ENCODE assay signal across 10 cellular contexts in genomic region chr2:176156959-176157498, GRCh38. TPM values are rescaled to one million over a fixed set of nuclear protein-coding genes. Genes with fewer than 3 reads are reported as not detected.
DNase-seq lines count a peak whose midpoint lies in the region; ATAC-seq and TF ChIP-seq lines count a peak whose summit lies in the region.
"Had no signal": no experiment of that assay in that cellular context is flagged by ENCODE, and none has a peak within 500 bp of the region (broad histone marks: within the 10 kb centered on the region; RNA-seq: fewer than 3 reads in every experiment).

Gene HOXD3 (plus strand): TSS chr2:176157307. CDS start chr2:176169115, 11,808 bp downstream.

- peak within 1 kb of the TSS; percentile 53 for H3K4me3 Mint-ChIP-seq in activated naive CD8-positive, alpha-beta T cell treated with anti-CD3 and anti-CD28 coated beads, Interleukin-2, amount 10 ng/mL, durations not matched to agents 7 days and 5 days

- H3K36me3 ChIP-seq in mucosa of rectum (ENCODE audit: control insufficient read depth in 2 of 2, insufficient read depth in 2 of 2, low read length in 2 of 2) (peaks cover 0 to 3% of the 10 kb centered on the region in 2 donors), uterus (no peaks in the 10 kb centered on the region)

- POLR2A ChIA-PET in activated naive CD8-positive, alpha-beta T cell treated with anti-CD3 and anti-CD28 coated beads, Interleukin-2, amount 10 ng/mL, durations not matched to agents 7 days and 5 days (lab: Charles Lee), result no interaction called here

- TF ChIP-seq CTCF in uterus (IDR thresholded peaks at IDR 0.05), result no peak

- peaks cover 3% of the 10 kb centered on the region for H3K9me3 Mint-ChIP-seq in activated naive CD8-positive, alpha-beta T cell treated with anti-CD3 and anti-CD28 coated beads, Interleukin-2, amount 10 ng/mL, durations not matched to agents 7 days and 5 days

- peak within 1 kb of the TSS; percentile 1 for H3K4me3 ChIP-seq in right cardiac atrium (ENCODE audit: low read length)
- H3K4me3 ChIP-seq in mucosa of rectum (ENCODE audit: low read length in 2 of 2), result peak within 1 kb of the TSS; percentile 60 to 67
- H3K4me3 ChIP-seq in uterus, result peak within 1 kb of the TSS; percentile 6 to 38

- ATAC-seq in right cardiac atrium (no peak), left ventricle myocardium superior (no peak), GM18858 (IDR thresholded peaks at IDR 0.05; ENCODE audit: unreplicated experiment) (no peak)
- ATAC-seq in activated naive CD8-positive, alpha-beta T cell treated with anti-CD3 and anti-CD28 coated beads, Interleukin-2, amount 10 ng/mL, durations not matched to agents 7 days and 5 days (ENCODE audit: low read depth), result no peak

- DNase-seq in right cardiac atrium, result no peak
- no peak for DNase-seq in left ventricle myocardium superior
- no peak for DNase-seq in activated naive CD8-positive, alpha-beta T cell treated with anti-CD3 and anti-CD28 coated beads, Interleukin-2, amount 10 ng/mL, durations not matched to agents 7 days and 5 days
- DNase-seq in uterus, result no peak
- DNase-seq in NCI-H2171 (lab: John Stamatoyannopoulos, UW), result no peak
- DNase-seq in DMS153 treated with DMSO at 0.1 percent for 48 hours (lab: John Stamatoyannopoulos, UW; ENCODE audit: unreplicated experiment), result no peak
- DNase-seq: central memory CD4-positive, alpha-beta T cell had no signal

- H3K36me3 Mint-ChIP-seq in activated naive CD8-positive, alpha-beta T cell treated with anti-CD3 and anti-CD28 coated beads, Interleukin-2, amount 10 ng/mL, durations not matched to agents 7 days and 5 days, result peaks cover 5% of the 10 kb centered on the region

- intact Hi-C loops in right cardiac atrium (cut with DNase I), result no loop called here
- intact Hi-C loops in left ventricle myocardium superior (cut with micrococcal nuclease), result no loop called here
- intact Hi-C loops in uterus (cut with DNase I; ENCODE audit: low total_unique reads), result no loop called here

- 5% methylated on average over 44 of the region's 44 CpGs for WGBS in right cardiac atrium

- peaks cover 6% of the 10 kb centered on the region for H3K4me1 Mint-ChIP-seq in activated naive CD8-positive, alpha-beta T cell treated with anti-CD3 and anti-CD28 coated beads, Interleukin-2, amount 10 ng/mL, durations not matched to agents 7 days and 5 days

- H3K27me3 Mint-ChIP-seq in activated naive CD8-positive, alpha-beta T cell treated with anti-CD3 and anti-CD28 coated beads, Interleukin-2, amount 10 ng/mL, durations not matched to agents 7 days and 5 days, result peaks cover 86% of the 10 kb centered on the region

- H3K9ac ChIP-seq in mucosa of rectum (ENCODE audit: low read depth in 1 of 2, low read length in 2 of 2), result peak within 1 kb of the TSS in 1 of 2 donors; percentile 51
- H3K9ac ChIP-seq: KMS-11 had no signal

- H3K27me3 ChIP-seq in right cardiac atrium (ENCODE audit: control insufficient read depth, insufficient read depth) (no peaks in the 10 kb centered on the region), mucosa of rectum (ENCODE audit: control insufficient read depth in 2 of 2, insufficient read depth in 2 of 2, low read length in 2 of 2) (peaks cover 0 to 14% of the 10 kb centered on the region in 2 donors), uterus (no peaks in the 10 kb centered on the region)

- H3K9me3 ChIP-seq in right cardiac atrium (ENCODE audit: control insufficient read depth, low read length) (no peaks in the 10 kb centered on the region), mucosa of rectum (ENCODE audit: control insufficient read depth in 2 of 2, low read length in 2 of 2) (no peaks in the 10 kb centered on the region), uterus (no peaks in the 10 kb centered on the region)

- no peak for TF ChIP-seq POLR2A in uterus (IDR thresholded peaks at IDR 0.05)

- H3K27ac ChIP-seq in right cardiac atrium (ENCODE audit: low read length) (no peak within 1 kb of the TSS), mucosa of rectum (ENCODE audit: low read depth in 2 of 2, low read length in 2 of 2) (peak within 1 kb of the TSS; percentile 9 to 13), uterus (peak within 1 kb of the TSS; percentile 82 to 83)
- H3K27ac ChIP-seq: KMS-11 had no signal

- H3K4me1 ChIP-seq in right cardiac atrium (ENCODE audit: control insufficient read depth, insufficient read depth, low read length) (peaks cover 5% of the 10 kb centered on the region), mucosa of rectum (ENCODE audit: control insufficient read depth in 2 of 2, insufficient read depth in 2 of 2, low read length in 2 of 2) (peaks cover 0 to 3% of the 10 kb centered on the region in 2 donors), uterus (no peaks in the 10 kb centered on the region)

- peak within 1 kb of the TSS; percentile 76 for H3K27ac Mint-ChIP-seq in activated naive CD8-positive, alpha-beta T cell treated with anti-CD3 and anti-CD28 coated beads, Interleukin-2, amount 10 ng/mL, durations not matched to agents 7 days and 5 days

RNA-seq across cellular contexts. Expression of gene HOXD3, which starts in this region (rescaled TPM):
- total RNA-seq in right cardiac atrium (not detected), left ventricle myocardium superior (0.27 TPM), uterus (10 to 100 TPM; 14.7 to 61.2 (median 22.7) TPM)
- polyA plus RNA-seq in right cardiac atrium, result 0.16 TPM
- not detected for total RNA-seq in activated naive CD8-positive, alpha-beta T cell treated with anti-CD3 and anti-CD28 coated beads, Interleukin-2, amount 10 ng/mL, durations not matched to agents 7 days and 5 days

Comparison
In these comparisons a context has a peak if more than half of its experiments do, and no peak if none do; other contexts are left out.
1. RNA of gene HOXD3 (total RNA-seq): 14.7 to 61.2 TPM in uterus; 0.27 TPM in left ventricle myocardium superior (single experiment), not detected in right cardiac atrium and not detected in activated naive CD8-positive, alpha-beta T cell treated with anti-CD3 and anti-CD28 coated beads, Interleukin-2, amount 10 ng/mL, durations not matched to agents 7 days and 5 days; every median in the first group is over 10 times any median in the second.
2. H3K4me3 ChIP-seq: peak in every context shown above with its lines; median percentile 64 in mucosa of rectum; 22 in uterus; 1 in right cardiac atrium.